Comparison of ENCODE assay signal across 8 cellular contexts in the genomic region with DNA sequence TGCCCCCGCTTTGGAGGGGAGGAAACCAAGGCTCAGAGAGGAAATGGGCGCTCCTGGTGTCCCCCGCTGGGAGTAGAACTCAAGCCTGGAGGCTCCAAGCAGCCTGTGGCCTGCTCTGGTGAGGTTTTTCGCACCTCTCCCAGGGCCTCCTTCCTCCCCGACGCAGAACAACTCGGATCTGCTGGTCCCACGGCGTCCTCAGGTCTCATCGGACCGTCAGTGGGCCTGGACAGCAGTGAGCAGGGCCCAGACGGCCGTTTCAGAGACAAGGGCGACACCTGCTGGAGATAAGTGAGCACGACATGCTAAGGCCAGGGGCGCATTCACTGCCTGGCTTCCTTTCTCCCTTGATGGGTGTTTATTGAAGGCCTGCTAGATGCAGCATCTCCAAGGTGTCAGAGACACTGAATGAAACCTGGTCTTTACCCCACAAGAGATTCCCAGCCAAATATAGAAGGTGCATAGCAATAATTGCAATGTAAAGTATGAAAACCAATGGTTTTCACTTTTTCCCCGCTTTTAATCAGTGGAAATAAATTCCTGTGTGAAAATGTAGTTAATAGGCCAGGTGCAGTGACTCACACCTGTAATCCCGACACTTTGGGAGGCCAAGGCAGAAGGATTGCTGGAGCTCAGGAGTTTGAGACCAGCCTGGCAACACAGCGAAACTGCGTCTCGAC. TPM values are rescaled to one million over a fixed set of nuclear protein-coding genes. Genes with fewer than 3 reads are reported as not detected.
DNase-seq lines count a peak whose midpoint lies in the region; ATAC-seq, FAIRE-seq and TF ChIP-seq lines count a peak whose summit lies in the region.

No MANE protein-coding gene starts in this region.

- no peaks in the 10 kb centered on the region for H3K27me3 ChIP-seq in breast epithelium
- peaks cover 9% of the 10 kb centered on the region for H3K27me3 ChIP-seq in keratinocyte (ENCODE audit: control insufficient read depth, extremely low read depth, insufficient read depth, low read length)

- DNase-seq in NCI-H2171 (lab: John Stamatoyannopoulos, UW) (peak; percentile 26), breast epithelium (ENCODE audit: low spot score in 2 of 2) (peak; percentile 57 to 73), keratinocyte (ENCODE audit: low read depth, low spot score) (no peak)
- peak; percentile 62 to 64 for DNase-seq in stimulated activated CD4-positive, alpha-beta T cell treated with anti-CD3 and anti-CD28 coated beads, Interleukin-1b, Interleukin-23, amount 100 ng/mL, for 4 hours (ENCODE audit: low read depth in 2 of 2)

- no peak overlapping the region for H2AFZ ChIP-seq in keratinocyte (ENCODE audit: control insufficient read depth, low read length)

- no peaks in the 10 kb centered on the region for H3K9me3 ChIP-seq in breast epithelium
- H3K9me3 ChIP-seq in keratinocyte (ENCODE audit: control insufficient read depth, low read depth, low read length): no peaks in the 10 kb centered on the region

- ATAC-seq in HG02943 (IDR thresholded peaks at IDR 0.05; ENCODE audit: low read depth, unreplicated experiment): peak; percentile 71
- no peak for ATAC-seq in HG03045 (IDR thresholded peaks at IDR 0.05; ENCODE audit: unreplicated experiment)

- dilution Hi-C loops in keratinocyte (cut with MboI; ENCODE audit: extremely low pct_ligation_motif_present, low sequenced_read_pairs): no loop called here

- TF ChIP-seq POLR2A in breast epithelium (IDR thresholded peaks at IDR 0.05): no peak

- H3K9me1 ChIP-seq in keratinocyte (ENCODE audit: control insufficient read depth, extremely low read depth, insufficient read depth, low read length): no peaks in the 10 kb centered on the region

- no peak overlapping the region for H3K9ac ChIP-seq in keratinocyte (ENCODE audit: control insufficient read depth, extremely low read depth, insufficient read depth, low read length)

- peak; percentile 74 for FAIRE-seq in keratinocyte (lab: Jason Lieb, UNC)

- H4K20me1 ChIP-seq in keratinocyte (ENCODE audit: control insufficient read depth, extremely low read depth, insufficient read depth, low read length): no peaks in the 10 kb centered on the region

- intact Hi-C loops in breast epithelium (cut with DNase I; ENCODE audit: low total_unique reads): loop anchor here (10.0 kb wide), 1 partner anchor 254 kb away; no protein-coding TSS in a partner anchor

- H3K4me2 ChIP-seq in keratinocyte (ENCODE audit: control insufficient read depth, extremely low read depth, insufficient read depth, low read depth, low read length): no peak overlapping the region

- H3K4me3 ChIP-seq in GM12875 (ENCODE audit: low read depth, low read length): no peak overlapping the region
- H3K4me3 ChIP-seq in breast epithelium: peak overlapping the region in 1 of 3 donors; percentile 29
- H3K4me3 ChIP-seq in keratinocyte (ENCODE audit: control insufficient read depth in 2 of 3, extremely low read depth in 1 of 3, insufficient read depth in 2 of 3, low read depth in 1 of 3, low read length in 3 of 3): no peak overlapping the region

- no peak overlapping the region for H3K27ac ChIP-seq in VCaP
- peak overlapping the region in 1 of 2 donors; percentile 7 for H3K27ac ChIP-seq in breast epithelium
- H3K27ac ChIP-seq in keratinocyte (ENCODE audit: control insufficient read depth, insufficient read depth, low read length): no peak overlapping the region

- H3K79me2 ChIP-seq in keratinocyte (ENCODE audit: control insufficient read depth, insufficient read depth, low read length): no peaks in the 10 kb centered on the region

- no peaks in the 10 kb centered on the region for H3K36me3 ChIP-seq in breast epithelium
- no peaks in the 10 kb centered on the region for H3K36me3 ChIP-seq in keratinocyte (ENCODE audit: control insufficient read depth in 2 of 2, extremely low read depth in 1 of 2, insufficient read depth in 2 of 2, low read length in 2 of 2)

- H3K4me1 ChIP-seq in breast epithelium (no peaks in the 10 kb centered on the region), keratinocyte (ENCODE audit: control insufficient read depth, extremely low read depth, insufficient read depth, low read length) (no peaks in the 10 kb centered on the region)

- TF ChIP-seq CTCF in GM12875 (IDR thresholded peaks at IDR 0.05; ENCODE audit: borderline replicate concordance, insufficient read depth, low read depth, low read length) (peak; percentile 92), VCaP (conservative IDR thresholded peaks at IDR 0.05) (peak; percentile 91), breast epithelium (IDR thresholded peaks at IDR 0.05) (peak; percentile 93 to 97 (median 96)), keratinocyte (optimal IDR thresholded peaks at IDR 0.05 in 1 of 3, IDR thresholded peaks at IDR 0.05 in 1 of 3, conservative IDR thresholded peaks at IDR 0.05 in 1 of 3; ENCODE audit: extremely low read depth in 1 of 3, insufficient read depth in 2 of 3, low read length in 3 of 3) (peak; percentile 94 to 98 (median 95))

RNA-seq across cellular contexts. Expression of gene CD82, which starts 26.9 kb away (rescaled TPM):
- total RNA-seq in breast epithelium: 10 to 100 TPM; 12.0 to 40.4 (median 38.0) TPM
- polyA plus RNA-seq in keratinocyte: 118 to 209 TPM (median 204 TPM) in 3 replicates
- polyA plus RNA-seq in keratinocyte (2011; ENCODE audit: low read depth): 32.3 TPM
- 54.2 and 96.1 TPM in 2 replicates for polyA plus RNA-seq in keratinocyte (2011; cell fraction: cytosol; rRNA removed)
- polyA plus RNA-seq in keratinocyte (2011; cell fraction: nucleus; rRNA removed): 291 and 302 TPM in 2 replicates
- 102 and 180 TPM in 2 replicates for polyA plus RNA-seq in keratinocyte (2012; ENCODE audit: low replicate concordance)
- 136 to 381 TPM (median 165 TPM) in 3 replicates for polyA minus RNA-seq in keratinocyte
- 148 TPM for polyA minus RNA-seq in keratinocyte (2011; cell fraction: cytosol; rRNA and poly(A)+ RNA removed)
- 171 and 244 TPM in 2 replicates for polyA minus RNA-seq in keratinocyte (2011; cell fraction: nucleus; rRNA and poly(A)+ RNA removed)
